In genomic region chr1:111272081-111272480, GRCh38 we compare ENCODE assay signal across 26 cellular contexts. TPM values are rescaled to one million over a fixed set of nuclear protein-coding genes. Genes with fewer than 3 reads are reported as not detected.
DNase-seq lines count a peak whose midpoint lies in the region; ATAC-seq and TF ChIP-seq lines count a peak whose summit lies in the region.
"Had no signal": no experiment of that assay in that cellular context is flagged by ENCODE, and none has a peak within 500 bp of the region (broad histone marks: within the 10 kb centered on the region; RNA-seq: fewer than 3 reads in every experiment).

No MANE protein-coding gene starts in this region.

- no peak for TF ChIP-seq CTCF in natural killer cell (IDR thresholded peaks at IDR 0.05)
- TF ChIP-seq CTCF in GM13977 (IDR thresholded peaks at IDR 0.05; ENCODE audit: extremely low read depth, insufficient read depth, missing control alignments): no peak

- H3K36me3 ChIP-seq in NT2/D1 (ENCODE audit: insufficient read depth, insufficient read length, low read length) (no peaks in the 10 kb centered on the region), iPS-20b (ENCODE audit: insufficient read depth, low read depth, low read length) (no peaks in the 10 kb centered on the region)
- H3K36me3 ChIP-seq: BLaER1 had no signal

- no peak overlapping the region for H3K9ac ChIP-seq in NT2/D1 (ENCODE audit: insufficient read length, low read depth)
- H3K9ac ChIP-seq in iPS-20b (ENCODE audit: low read depth, low read length): no peak overlapping the region
- H3K9ac ChIP-seq: BLaER1 had no signal

- peaks cover 38 to 40% of the 10 kb centered on the region in 2 donors for H3K27me3 Mint-ChIP-seq in natural killer cell (ENCODE audit: low read depth in 2 of 2)
- peaks cover 25% of the 10 kb centered on the region in 2 donors for H3K27me3 Mint-ChIP-seq in natural killer cell treated with Interleukin-12 subunit alpha and Interleukin-12 subunit beta and Interleukin-15 and Interleukin-18, amount 100 ng/mL, for 72 hours

- H3K36me3 Mint-ChIP-seq in natural killer cell: no peaks in the 10 kb centered on the region
- peaks cover 5% of the 10 kb centered on the region for H3K36me3 Mint-ChIP-seq in natural killer cell treated with Interleukin-12 subunit alpha and Interleukin-12 subunit beta and Interleukin-15 and Interleukin-18, amount 100 ng/mL, for 72 hours
- H3K36me3 Mint-ChIP-seq: CD4-positive, CD25-positive, alpha-beta regulatory T cell had no signal

- H3K4me3 Mint-ChIP-seq in natural killer cell: peak overlapping the region; percentile 32
- H3K4me3 Mint-ChIP-seq in natural killer cell treated with Interleukin-12 subunit alpha and Interleukin-12 subunit beta and Interleukin-15 and Interleukin-18, amount 100 ng/mL, for 72 hours: no peak overlapping the region

- H3K27ac Mint-ChIP-seq in natural killer cell: no peak overlapping the region
- no peak overlapping the region for H3K27ac Mint-ChIP-seq in natural killer cell treated with Interleukin-12 subunit alpha and Interleukin-12 subunit beta and Interleukin-15 and Interleukin-18, amount 100 ng/mL, for 72 hours
- H3K27ac Mint-ChIP-seq: CD4-positive, CD25-positive, alpha-beta regulatory T cell had no signal

- peaks cover 11 to 12% of the 10 kb centered on the region in 2 donors for H3K4me1 Mint-ChIP-seq in natural killer cell
- H3K4me1 Mint-ChIP-seq in natural killer cell treated with Interleukin-12 subunit alpha and Interleukin-12 subunit beta and Interleukin-15 and Interleukin-18, amount 100 ng/mL, for 72 hours (ENCODE audit: low read depth in 2 of 2): peaks cover 22 to 23% of the 10 kb centered on the region in 2 donors

- DNase-seq in natural killer cell: no peak
- DNase-seq in natural killer cell treated with Interleukin-12 subunit alpha and Interleukin-12 subunit beta and Interleukin-15 and Interleukin-18, amount 100 ng/mL, for 72 hours (ENCODE audit: low spot score): no peak
- DNase-seq in NT2/D1 (ENCODE audit: low read depth, low spot score): peak; percentile 9
- no peak for DNase-seq in GM13977 (ENCODE audit: low spot score)
- DNase-seq in DMS53 (lab: John Stamatoyannopoulos, UW): no peak
- DNase-seq: CD4-positive, CD25-positive, alpha-beta regulatory T cell; KBM-7; MV-4-11; NCI-H1105; NCI-H146; NCI-H1930; NCI-H2107; NCI-H524; NCI-H748 treated with DMSO at 0.1 percent for 48 hours; PC-3 had no signal

- H3K27ac ChIP-seq in iPS-20b (ENCODE audit: low read length): no peak overlapping the region
- H3K27ac ChIP-seq: BLaER1 had no signal

- intact Hi-C loops in natural killer cell (cut with micrococcal nuclease): no loop called here

- ATAC-seq in natural killer cell (no peak), HG02588 (IDR thresholded peaks at IDR 0.05; ENCODE audit: unreplicated experiment) (no peak)
- ATAC-seq in natural killer cell treated with Interleukin-12 subunit alpha and Interleukin-12 subunit beta and Interleukin-15 and Interleukin-18, amount 100 ng/mL, for 72 hours: no peak
- ATAC-seq: HCT116, PC-3, SK-N-SH treated with all-trans-retinoic acid at 6 μM for 48 hours had no signal

- H3K9me3 ChIP-seq in NT2/D1 (ENCODE audit: insufficient read depth, low read length): peaks cover 3% of the 10 kb centered on the region; the same call in 1 of the 2 replicates
- no peaks in the 10 kb centered on the region; the same call in 1 of the 2 replicates for H3K9me3 ChIP-seq in iPS-20b (ENCODE audit: insufficient read depth, low read depth, low read length)

- H3K27me3 ChIP-seq in NT2/D1 (ENCODE audit: insufficient read depth, insufficient read length): no peaks in the 10 kb centered on the region
- peaks cover 19% of the 10 kb centered on the region; the same call in 1 of the 2 replicates for H3K27me3 ChIP-seq in iPS-20b (ENCODE audit: insufficient read depth, low read length)
- H3K27me3 ChIP-seq: BLaER1 had no signal

- H3K9me3 Mint-ChIP-seq in natural killer cell: peaks cover 0 to 2% of the 10 kb centered on the region in 2 donors
- H3K9me3 Mint-ChIP-seq in natural killer cell treated with Interleukin-12 subunit alpha and Interleukin-12 subunit beta and Interleukin-15 and Interleukin-18, amount 100 ng/mL, for 72 hours: no peaks in the 10 kb centered on the region

- in situ Hi-C loops in GM13977 (cut with MboI; ENCODE audit: low pct_unique_long_range_greater_than_20kb, low sequenced_read_pairs, unreplicated experiment): no loop called here

- H3K4me1 ChIP-seq in NT2/D1 (ENCODE audit: insufficient read depth, insufficient read length) (no peaks in the 10 kb centered on the region), iPS-20b (ENCODE audit: insufficient read depth, low read length) (peaks cover 10% of the 10 kb centered on the region)
- H3K4me1 ChIP-seq: BLaER1 had no signal

- H3K4me3 ChIP-seq in NT2/D1 (ENCODE audit: insufficient read length, low read depth): no peak overlapping the region
- peak overlapping the region; percentile 52; the same call in 1 of the 2 replicates for H3K4me3 ChIP-seq in iPS-20b (ENCODE audit: low read length)
- H3K4me3 ChIP-seq: BLaER1 had no signal

RNA-seq across cellular contexts. Expression of gene CHIA, which starts 18.6 kb away (rescaled TPM):
- total RNA-seq in natural killer cell: not detected
- total RNA-seq in natural killer cell treated with Interleukin-12 subunit alpha and Interleukin-12 subunit beta and Interleukin-15 and Interleukin-18, amount 100 ng/mL, for 72 hours: not detected
- total RNA-seq: A172; CD4-positive, CD25-positive, alpha-beta regulatory T cell; Daoy; G401; HT-29; LHCN-M2; MCF 10A; PC-3 had no signal

RNA-seq across cellular contexts. Expression of gene CHI3L2, which starts 44.6 kb away (rescaled TPM):
- total RNA-seq in natural killer cell: 10 to 100 TPM; 13.5 to 21.1 (median 17.0) TPM
- 10 to 100 TPM in 1 of 2 donors, 1 to 10 TPM in 1; 4.3 to 30.6 TPM for total RNA-seq in natural killer cell treated with Interleukin-12 subunit alpha and Interleukin-12 subunit beta and Interleukin-15 and Interleukin-18, amount 100 ng/mL, for 72 hours
- total RNA-seq: G401, HT-29 had no signal
